12 cellular contexts compared by ENCODE assay signal in genomic region chr17:32987868-32988267, GRCh38. TPM values are rescaled to one million over a fixed set of nuclear protein-coding genes. Genes with fewer than 3 reads are reported as not detected.
"Had no signal": no experiment of that assay in that cellular context is flagged by ENCODE, and none has a peak within 500 bp of the region (broad histone marks: within the 10 kb centered on the region; RNA-seq: fewer than 3 reads in every experiment).

No MANE protein-coding gene starts in this region.

RNA-seq across cellular contexts. Expression of gene SPACA3, which starts 3.8 kb away (rescaled TPM):
- total RNA-seq: OCI-LY7; PC-3; PC-9; Peyer's patch; Right ventricle myocardium inferior; Right ventricle myocardium superior; RPMI7951; SJCRH30; SJSA1; T-cell; T-helper 1 cell treated with Interleukin-12 subunit alpha and Interleukin-12 subunit beta and Interleukin-4 antibody, amounts not matched to agents 30 ng/mL and 1 ng/mL, for 36 hours had no signal
- polyA plus RNA-seq: SK-N-SH had no signal

RNA-seq across cellular contexts. Expression of gene TMEM98, which starts 59.9 kb away (rescaled TPM):
- total RNA-seq: OCI-LY7, PC-9 had no signal
